Comparison of ENCODE assay signal across 10 cellular contexts in genomic region chr12:113230315-113231274, GRCh38. TPM values are rescaled to one million over a fixed set of nuclear protein-coding genes. Genes with fewer than 3 reads are reported as not detected.
DNase-seq lines count a peak whose midpoint lies in the region; ATAC-seq and FAIRE-seq lines count a peak whose summit lies in the region.
"Had no signal": no experiment of that assay in that cellular context is flagged by ENCODE, and none has a peak within 500 bp of the region (broad histone marks: within the 10 kb centered on the region; RNA-seq: fewer than 3 reads in every experiment).

No MANE protein-coding gene starts in this region.

- DNase-seq in GM19239 (ENCODE audit: insufficient read length, low spot score) (no peak), NCI-H1105 (lab: John Stamatoyannopoulos, UW) (no peak), NCI-H1417 treated with DMSO at 0.1 percent for 48 hours (lab: John Stamatoyannopoulos, UW) (no peak), NCI-H524 (lab: John Stamatoyannopoulos, UW) (no peak), globus pallidus (ENCODE audit: low spot score) (no peak)
- DNase-seq in activated naive CD4-positive, alpha-beta T cell treated with anti-CD3 and anti-CD28 coated beads, Interleukin-2, amount 10 ng/mL, durations not matched to agents 7 days and 5 days, result no peak
- no peak for DNase-seq in naive thymus-derived CD8-positive, alpha-beta T cell
- DNase-seq: SHP77 treated with DMSO at 0.1 percent for 48 hours had no signal

- peaks cover 59% of the 10 kb centered on the region for H3K4me1 Mint-ChIP-seq in activated naive CD4-positive, alpha-beta T cell treated with anti-CD3 and anti-CD28 coated beads, Interleukin-2, amount 10 ng/mL, durations not matched to agents 7 days and 5 days
- peaks cover 13 to 65% (median 55%) of the 10 kb centered on the region in 4 donors for H3K4me1 Mint-ChIP-seq in naive thymus-derived CD8-positive, alpha-beta T cell

- CTCF ChIA-PET in activated naive CD4-positive, alpha-beta T cell treated with anti-CD3 and anti-CD28 coated beads, Interleukin-2, amount 10 ng/mL, durations not matched to agents 7 days and 5 days (lab: Charles Lee), result interaction anchor here (0.9 to 3.6 kb wide), 3 partner anchors 8 to 23 kb away, joined by 3 to 20 read pairs (median 6); partner anchors contain the start of gene TPCN1

- peak; percentile 60 for FAIRE-seq in GM19239 (lab: Jason Lieb, UNC)
- FAIRE-seq: endometrium had no signal

- H3K27ac Mint-ChIP-seq in activated naive CD4-positive, alpha-beta T cell treated with anti-CD3 and anti-CD28 coated beads, Interleukin-2, amount 10 ng/mL, durations not matched to agents 7 days and 5 days, result peak overlapping the region; percentile 80
- peak overlapping the region in 4 of 10 donors; percentile 18 to 86 (median 80) for H3K27ac Mint-ChIP-seq in naive thymus-derived CD8-positive, alpha-beta T cell

- no peak overlapping the region for H3K4me3 Mint-ChIP-seq in activated naive CD4-positive, alpha-beta T cell treated with anti-CD3 and anti-CD28 coated beads, Interleukin-2, amount 10 ng/mL, durations not matched to agents 7 days and 5 days
- peak overlapping the region in 8 of 10 donors; percentile 25 to 78 (median 50) for H3K4me3 Mint-ChIP-seq in naive thymus-derived CD8-positive, alpha-beta T cell

- POLR2A ChIA-PET in naive thymus-derived CD8-positive, alpha-beta T cell (lab: Charles Lee), result interaction anchor here (0.5 to 5.0 kb wide), 5 partner anchors 8 to 124 kb away, joined by 3 to 46 read pairs (median 6); partner anchors contain the start of genes DDX54, RITA1 and TPCN1

- H3K9me3 Mint-ChIP-seq in activated naive CD4-positive, alpha-beta T cell treated with anti-CD3 and anti-CD28 coated beads, Interleukin-2, amount 10 ng/mL, durations not matched to agents 7 days and 5 days, result no peaks in the 10 kb centered on the region
- H3K9me3 Mint-ChIP-seq in naive thymus-derived CD8-positive, alpha-beta T cell, result no peaks in the 10 kb centered on the region

- H3K27me3 Mint-ChIP-seq in activated naive CD4-positive, alpha-beta T cell treated with anti-CD3 and anti-CD28 coated beads, Interleukin-2, amount 10 ng/mL, durations not matched to agents 7 days and 5 days, result no peaks in the 10 kb centered on the region
- no peaks in the 10 kb centered on the region for H3K27me3 Mint-ChIP-seq in naive thymus-derived CD8-positive, alpha-beta T cell

- H3K36me3 Mint-ChIP-seq in activated naive CD4-positive, alpha-beta T cell treated with anti-CD3 and anti-CD28 coated beads, Interleukin-2, amount 10 ng/mL, durations not matched to agents 7 days and 5 days, result peaks cover 26% of the 10 kb centered on the region
- peaks cover 9 to 42% (median 10%) of the 10 kb centered on the region in 3 donors for H3K36me3 Mint-ChIP-seq in naive thymus-derived CD8-positive, alpha-beta T cell

- peak; percentile 3 for ATAC-seq in HG02981 (IDR thresholded peaks at IDR 0.05; ENCODE audit: unreplicated experiment)
- ATAC-seq in naive thymus-derived CD8-positive, alpha-beta T cell, result no peak

RNA-seq across cellular contexts. Expression of gene TPCN1, which starts 9.3 kb away (rescaled TPM):
- 10 to 100 TPM; 81.2 to 83.0 TPM for total RNA-seq in naive thymus-derived CD8-positive, alpha-beta T cell
- polyA plus RNA-seq in naive thymus-derived CD8-positive, alpha-beta T cell, result 10 to 100 TPM in 2 of 3 donors, 1 to 10 TPM in 1; 6.7 to 16.5 (median 11.0) TPM

RNA-seq across cellular contexts. Expression of gene RITA1, which starts 45.1 kb away (rescaled TPM):
- total RNA-seq in naive thymus-derived CD8-positive, alpha-beta T cell, result 10 to 100 TPM; 12.8 to 17.1 TPM
- 10 to 100 TPM; 22.9 to 26.2 (median 24.6) TPM for polyA plus RNA-seq in naive thymus-derived CD8-positive, alpha-beta T cell

RNA-seq across cellular contexts. Expression of gene DDX54, which starts 45.3 kb away (rescaled TPM):
- total RNA-seq in naive thymus-derived CD8-positive, alpha-beta T cell, result 10 to 100 TPM; 76.1 to 81.8 TPM
- 10 to 100 TPM; 17.9 to 38.2 (median 24.3) TPM for polyA plus RNA-seq in naive thymus-derived CD8-positive, alpha-beta T cell
